In genomic region chr21:42931560-42932235, GRCh38 we compare ENCODE assay signal across 24 cellular contexts. TPM values are rescaled to one million over a fixed set of nuclear protein-coding genes. Genes with fewer than 3 reads are reported as not detected.
DNase-seq lines count a peak whose midpoint lies in the region; ATAC-seq and TF ChIP-seq lines count a peak whose summit lies in the region.
"Had no signal": no experiment of that assay in that cellular context is flagged by ENCODE, and none has a peak within 500 bp of the region (broad histone marks: within the 10 kb centered on the region; RNA-seq: fewer than 3 reads in every experiment).

No MANE protein-coding gene starts in this region.

- no peak overlapping the region for H3K4me3 Mint-ChIP-seq in stimulated activated naive CD8-positive, alpha-beta T cell treated with anti-CD3 and anti-CD28 coated beads, Interleukin-15, amount 100 ng/mL, for 72 hours
- H3K4me3 Mint-ChIP-seq in WTC11 (no peak overlapping the region), T-cell (no peak overlapping the region)
- H3K4me3 Mint-ChIP-seq: activated CD4-positive, alpha-beta T cell treated with anti-CD3 and anti-CD28 coated beads, Interleukin-2, amount 10 ng/mL, durations not matched to agents 7 days and 5 days; effector memory CD8-positive, alpha-beta T cell; natural killer cell had no signal

- no peaks in the 10 kb centered on the region for H3K36me3 ChIP-seq in mesodermal cell (ENCODE audit: control insufficient read depth, insufficient read depth, low read length)
- H3K36me3 ChIP-seq: prostate gland, thoracic aorta had no signal

- H3K4me1 ChIP-seq in mesodermal cell (ENCODE audit: control insufficient read depth, insufficient read depth, low read length, poor library complexity, severe bottlenecking) = peaks cover 41% of the 10 kb centered on the region
- H3K4me1 ChIP-seq: prostate gland had no signal

- POLR2A ChIA-PET in WTC11 (lab: Charles Lee) (no interaction called here), T-cell (lab: Charles Lee) (interaction anchor here in 1 of 2 donors (0.6 kb wide), 1 partner anchor 10 kb away, joined by 4 read pairs; no protein-coding TSS in a partner anchor)

- H3K27ac ChIP-seq in mesodermal cell (ENCODE audit: low read depth, low read length, severe bottlenecking) = peak overlapping the region; percentile 94
- H3K27ac ChIP-seq: HL-60, thoracic aorta had no signal

- no peak overlapping the region for H3K4me3 ChIP-seq in mesodermal cell (ENCODE audit: extremely low read depth, insufficient read depth, low read length, poor library complexity, severe bottlenecking)
- H3K4me3 ChIP-seq: lung, prostate gland, thoracic aorta had no signal

- peak overlapping the region; percentile 1 to 88 for H3K27ac Mint-ChIP-seq in stimulated activated naive CD8-positive, alpha-beta T cell treated with anti-CD3 and anti-CD28 coated beads, Interleukin-15, amount 100 ng/mL, for 72 hours
- H3K27ac Mint-ChIP-seq in WTC11 = peak overlapping the region; percentile 93
- H3K27ac Mint-ChIP-seq in T-cell = no peak overlapping the region
- H3K27ac Mint-ChIP-seq: activated CD4-positive, alpha-beta T cell treated with anti-CD3 and anti-CD28 coated beads, Interleukin-2, amount 10 ng/mL, durations not matched to agents 7 days and 5 days; natural killer cell had no signal

- H3K36me3 Mint-ChIP-seq in WTC11 (no peaks in the 10 kb centered on the region), T-cell (no peaks in the 10 kb centered on the region)
- H3K36me3 Mint-ChIP-seq: natural killer cell had no signal

- CTCF ChIA-PET in WTC11 (lab: Charles Lee) = no interaction called here
- CTCF ChIA-PET in T-cell (lab: Charles Lee) = no interaction called here

- no peaks in the 10 kb centered on the region for H3K9me3 Mint-ChIP-seq in stimulated activated naive CD8-positive, alpha-beta T cell treated with anti-CD3 and anti-CD28 coated beads, Interleukin-15, amount 100 ng/mL, for 72 hours
- H3K9me3 Mint-ChIP-seq in WTC11 (no peaks in the 10 kb centered on the region), T-cell (no peaks in the 10 kb centered on the region)
- H3K9me3 Mint-ChIP-seq: activated CD4-positive, alpha-beta T cell treated with anti-CD3 and anti-CD28 coated beads, Interleukin-2, amount 10 ng/mL, durations not matched to agents 7 days and 5 days; effector memory CD8-positive, alpha-beta T cell; natural killer cell had no signal

- TF ChIP-seq CTCF in WTC11 (IDR thresholded peaks at IDR 0.05) = no peak

- H3K9me3 ChIP-seq in mesodermal cell (ENCODE audit: control insufficient read depth, low read length) = no peaks in the 10 kb centered on the region
- H3K9me3 ChIP-seq: prostate gland, thoracic aorta had no signal

- ATAC-seq in stimulated activated naive CD8-positive, alpha-beta T cell treated with anti-CD3 and anti-CD28 coated beads, Interleukin-15, amount 100 ng/mL, for 72 hours = no peak
- ATAC-seq in stimulated activated naive CD8-positive, alpha-beta T cell treated with anti-CD3 and anti-CD28 coated beads, Interleukin-15, Interleukin-2, amounts not matched to agents 100 U/mL and 50 U/mL, for 24 hours = no peak
- ATAC-seq in WTC11 (no peak), T-cell (replicated peaks in 1 of 4) (no peak), HG02798 (IDR thresholded peaks at IDR 0.05; ENCODE audit: poor library complexity, unreplicated experiment) (no peak)
- ATAC-seq: effector memory CD8-positive, alpha-beta T cell; natural killer cell had no signal

- 75 to 77% methylated on average over 6 to 7 of the region's 13 CpGs for WGBS in mesodermal cell (ENCODE audit: insufficient coverage in 2 of 2), 2 experiments

- H3K27me3 Mint-ChIP-seq in stimulated activated naive CD8-positive, alpha-beta T cell treated with anti-CD3 and anti-CD28 coated beads, Interleukin-15, amount 100 ng/mL, for 72 hours = no peaks in the 10 kb centered on the region
- no peaks in the 10 kb centered on the region for H3K27me3 Mint-ChIP-seq in WTC11 (ENCODE audit: low read depth)
- H3K27me3 Mint-ChIP-seq in T-cell = no peaks in the 10 kb centered on the region
- H3K27me3 Mint-ChIP-seq: activated CD4-positive, alpha-beta T cell treated with anti-CD3 and anti-CD28 coated beads, Interleukin-2, amount 10 ng/mL, durations not matched to agents 7 days and 5 days; effector memory CD8-positive, alpha-beta T cell had no signal

- DNase-seq in stimulated activated naive CD8-positive, alpha-beta T cell treated with anti-CD3 and anti-CD28 coated beads, Interleukin-15, amount 100 ng/mL, for 72 hours = no peak
- no peak for DNase-seq in stimulated activated naive CD8-positive, alpha-beta T cell treated with anti-CD3 and anti-CD28 coated beads, Interleukin-15, Interleukin-2, amounts not matched to agents 100 U/mL and 50 U/mL, for 24 hours
- no peak for DNase-seq in WTC11 (ENCODE audit: low spot score)
- no peak for DNase-seq in OCI-M1 (lab: John Stamatoyannopoulos, UW)
- no peak for DNase-seq in middle frontal gyrus (ENCODE audit: extremely low spot score, low spot score)
- DNase-seq in T-cell = no peak
- DNase-seq: activated CD4-positive, alpha-beta T cell treated with anti-CD3 and anti-CD28 coated beads, Interleukin-2, amount 10 ng/mL, durations not matched to agents 7 days and 5 days; activated CD8-positive, alpha-beta memory T cell treated with anti-CD3 and anti-CD28 coated beads, Interleukin-2, amount 50 U/mL, for 4 hours; activated gamma-delta T cell; amygdala; C1 segment of cervical spinal cord; DMS 273 treated with DMSO at 0.1 percent for 48 hours; effector memory CD8-positive, alpha-beta T cell; H7; KG1; natural killer cell; NCI-H1105 treated with DMSO at 0.1 percent for 48 hours had no signal

- H3K4me1 Mint-ChIP-seq in stimulated activated naive CD8-positive, alpha-beta T cell treated with anti-CD3 and anti-CD28 coated beads, Interleukin-15, amount 100 ng/mL, for 72 hours = peaks cover 6% of the 10 kb centered on the region
- H3K4me1 Mint-ChIP-seq in WTC11 (peaks cover 58% of the 10 kb centered on the region), T-cell (no peaks in the 10 kb centered on the region)
- H3K4me1 Mint-ChIP-seq: natural killer cell had no signal

TF ChIP-seq in WTC11, 78 proteins besides CTCF, POLR2A, EP300 and RAD21:
- TF ChIP-seq ZNF121 (CRISPR knock-in tag; IDR thresholded peaks at IDR 0.05) = no peak
- TF ChIP-seq CDX4 (CRISPR knock-in tag; IDR thresholded peaks at IDR 0.05; ENCODE audit: borderline replicate concordance) = no peak
- TF ChIP-seq NR2C2 (CRISPR knock-in tag; IDR thresholded peaks at IDR 0.05) = no peak
- no peak for TF ChIP-seq ATF1 (CRISPR knock-in tag; IDR thresholded peaks at IDR 0.05)
TF ChIP-seq in WTC11: peak in this region for 0.

RNA-seq across cellular contexts. Expression of gene ERVH48-1, which starts 6.3 kb away (rescaled TPM):
- total RNA-seq in WTC11 (2021) (14.7 to 26.6 TPM (median 26.1 TPM) in 3 replicates), T-cell (1 to 10 TPM in 2 of 5 donors, under 1 TPM in 3; 0.21 to 1.2 (median 0.90) TPM)
- 34.9 TPM for polyA plus RNA-seq in mesodermal cell (2013, experiment 1 of 2)
- polyA plus RNA-seq in mesodermal cell (2013, experiment 2 of 2) = 42.0 TPM
- total RNA-seq: A172, natural killer cell, thoracic aorta had no signal

RNA-seq across cellular contexts. Expression of gene NDUFV3, which starts 38.6 kb away (rescaled TPM):
- total RNA-seq in WTC11 (2021) (28.5 to 32.6 TPM (median 30.9 TPM) in 3 replicates), T-cell (10 to 100 TPM; 21.3 to 32.0 (median 28.5) TPM)
- polyA plus RNA-seq in mesodermal cell (2013, experiment 1 of 2) = 30.8 TPM
- 28.9 TPM for polyA plus RNA-seq in mesodermal cell (2013, experiment 2 of 2)

RNA-seq across cellular contexts. Expression of gene PKNOX1, which starts 42.7 kb away (rescaled TPM):
- total RNA-seq in WTC11 (2021) = 21.2 to 25.2 TPM (median 23.0 TPM) in 3 replicates
- polyA plus RNA-seq in mesodermal cell (2013, experiment 1 of 2) = 24.1 TPM
- polyA plus RNA-seq in mesodermal cell (2013, experiment 2 of 2) = 22.2 TPM
- total RNA-seq in T-cell = 10 to 100 TPM; 14.4 to 21.7 (median 18.6) TPM

RNA-seq across cellular contexts. Expression of gene WDR4, which starts 52.4 kb away (rescaled TPM):
- total RNA-seq in WTC11 (2021) = 41.5 to 42.6 TPM (median 42.2 TPM) in 3 replicates
- 6.7 TPM for polyA plus RNA-seq in mesodermal cell (2013, experiment 1 of 2)
- polyA plus RNA-seq in mesodermal cell (2013, experiment 2 of 2) = 7.6 TPM
- 10 to 100 TPM; 17.0 to 40.9 (median 37.6) TPM for total RNA-seq in T-cell

Comparison
In these comparisons a context has a peak if more than half of its experiments do, and no peak if none do; other contexts are left out.
1. H3K27ac Mint-ChIP-seq: peak in stimulated activated naive CD8-positive, alpha-beta T cell treated with anti-CD3 and anti-CD28 coated beads, Interleukin-15, amount 100 ng/mL, for 72 hours (2 of 2) and WTC11 (single experiment); none in T-cell (0 of 2).